Comparison of ENCODE assay signal across 13 cellular contexts in genomic region chr10:31757831-31758230, GRCh38.
DNase-seq lines count a peak whose midpoint lies in the region; ATAC-seq and TF ChIP-seq lines count a peak whose summit lies in the region.
"Had no signal": no experiment of that assay in that cellular context is flagged by ENCODE, and none has a peak within 500 bp of the region (broad histone marks: within the 10 kb centered on the region; RNA-seq: fewer than 3 reads in every experiment).

No MANE protein-coding gene starts in this region.

- WGBS in H9 (ENCODE audit: extremely low coverage, insufficient read length, low lambda C conversion rate) = no CpG with 5 or more reads among the region's 7 CpGs
- WGBS in esophagus squamous epithelium, 2 donors = 70 to 74% methylated on average over 6 to 7 of the region's 7 CpGs

- H3K4me2 ChIP-seq in H9 (ENCODE audit: insufficient read depth, insufficient read length, low read length) = no peak overlapping the region

- no peak overlapping the region for H3K14ac ChIP-seq in H9 (ENCODE audit: insufficient read depth, low read length)

- DNase-seq in H9 = no peak
- no peak for DNase-seq in esophagus squamous epithelium (lab: John Stamatoyannopoulos, UW)
- DNase-seq in neural crest cell (ENCODE audit: low read depth, low spot score) = no peak
- DNase-seq in NCI-H524 (lab: John Stamatoyannopoulos, UW) = no peak
- no peak for DNase-seq in ureter (ENCODE audit: low spot score)
- no peak for DNase-seq in endothelial cell (ENCODE audit: low spot score)
- DNase-seq in stimulated activated naive B cell treated with anti-CD40 and anti-IgM and Interleukin-4, amounts not matched to agents 10 μg/mL and 1 μg/mL and 100 μg/mL, for 72 hours = no peak
- DNase-seq: activated effector memory CD4-positive, alpha-beta T cell treated with Interleukin-2 at 50 U/mL for 16 hours; SIG-M5 had no signal

- no peak overlapping the region for H4K5ac ChIP-seq in H9 (ENCODE audit: insufficient read length, low read depth, low read length)

- H4K91ac ChIP-seq in H9 (ENCODE audit: insufficient read length, low read depth, low read length) = no peak overlapping the region

- no peaks in the 10 kb centered on the region for H3K79me1 ChIP-seq in H9 (ENCODE audit: insufficient read depth, low read depth, low read length, poor library complexity, severe bottlenecking)

- no peak overlapping the region for H4K8ac ChIP-seq in H9 (replicated peaks; ENCODE audit: insufficient read length, low read depth, low read length)

- H2BK5ac ChIP-seq in H9 (ENCODE audit: insufficient read length, low read length) = no peak overlapping the region

- no peaks in the 10 kb centered on the region for H3K27me3 ChIP-seq in H9 (ENCODE audit: insufficient read depth, low read length)
- no peaks in the 10 kb centered on the region for H3K27me3 ChIP-seq in esophagus squamous epithelium

- H3K27me3 Mint-ChIP-seq in H9 (ENCODE audit: low read depth) = peaks cover 3% of the 10 kb centered on the region; the same call in 1 of the 2 replicates
- H3K27me3 Mint-ChIP-seq in neural crest cell (ENCODE audit: low read depth) = no peaks in the 10 kb centered on the region
- H3K27me3 Mint-ChIP-seq in endothelial cell (ENCODE audit: unreplicated experiment) = peaks cover 12% of the 10 kb centered on the region
- H3K27me3 Mint-ChIP-seq in stimulated activated naive B cell treated with anti-CD40 and anti-IgM and Interleukin-4, amounts not matched to agents 10 μg/mL and 1 μg/mL and 100 μg/mL, for 72 hours = no peaks in the 10 kb centered on the region

- TF ChIP-seq POLR2A in esophagus squamous epithelium (IDR thresholded peaks at IDR 0.05) = no peak

- H2BK120ac ChIP-seq in H9 (ENCODE audit: low read depth, low read length, poor library complexity, severe bottlenecking) = no peak overlapping the region

- H3K4me3 Mint-ChIP-seq in H9 (peak overlapping the region in 1 of 2 experiments; percentile 11; a peak in 2 of 5 replicates), neural crest cell (peak overlapping the region; percentile 87), endothelial cell (ENCODE audit: unreplicated experiment) (no peak overlapping the region)
- H3K4me3 Mint-ChIP-seq in stimulated activated naive B cell treated with anti-CD40 and anti-IgM and Interleukin-4, amounts not matched to agents 10 μg/mL and 1 μg/mL and 100 μg/mL, for 72 hours = no peak overlapping the region

- no peak overlapping the region for H2AK5ac ChIP-seq in H9 (ENCODE audit: insufficient read length, low read length)

- H3K36me3 Mint-ChIP-seq in H9 (ENCODE audit: insufficient read depth in 1 of 3, low read depth in 3 of 3) (peaks cover 0 to 8% (median 6%) of the 10 kb centered on the region in 3 experiments; a peak in 5 of 7 replicates), neural crest cell (ENCODE audit: low read depth) (no peaks in the 10 kb centered on the region), endothelial cell (ENCODE audit: low read depth, unreplicated experiment) (peaks cover 4% of the 10 kb centered on the region)
- H3K36me3 Mint-ChIP-seq in stimulated activated naive B cell treated with anti-CD40 and anti-IgM and Interleukin-4, amounts not matched to agents 10 μg/mL and 1 μg/mL and 100 μg/mL, for 72 hours = no peaks in the 10 kb centered on the region

- no peak overlapping the region for H3K18ac ChIP-seq in H9 (ENCODE audit: insufficient read length, low read depth, low read length)

- intact Hi-C loops in esophagus squamous epithelium (cut with DNase I) = no loop called here

- H3T11ph ChIP-seq in H9 (ENCODE audit: low read length) = no peak overlapping the region

- H3K4me1 Mint-ChIP-seq in H9 (peaks cover 68 to 73% of the 10 kb centered on the region in 2 experiments), neural crest cell (peaks cover 65% of the 10 kb centered on the region), endothelial cell (ENCODE audit: unreplicated experiment) (peaks cover 22% of the 10 kb centered on the region)
- peaks cover 8 to 27% of the 10 kb centered on the region in 2 donors for H3K4me1 Mint-ChIP-seq in stimulated activated naive B cell treated with anti-CD40 and anti-IgM and Interleukin-4, amounts not matched to agents 10 μg/mL and 1 μg/mL and 100 μg/mL, for 72 hours

- H4K20me1 ChIP-seq in H9 (ENCODE audit: control insufficient read depth, insufficient read depth, insufficient read length) = no peaks in the 10 kb centered on the region

- H3K4me1 ChIP-seq in H9 (ENCODE audit: insufficient read depth, low read length) (peaks cover 23% of the 10 kb centered on the region; the same call in 1 of the 2 replicates), esophagus squamous epithelium (peaks cover 9 to 36% (median 13%) of the 10 kb centered on the region in 3 donors)

- no peak overlapping the region for H3K56ac ChIP-seq in H9 (ENCODE audit: insufficient read length, low read depth, low read length)

- H3K27ac Mint-ChIP-seq in H9 = peak overlapping the region in 2 of 3 experiments; percentile 62 to 96; a peak in 3 of 7 replicates
- peak overlapping the region; percentile 93 for H3K27ac Mint-ChIP-seq in neural crest cell (ENCODE audit: unreplicated experiment)
- H3K27ac Mint-ChIP-seq in endothelial cell (ENCODE audit: unreplicated experiment) = no peak overlapping the region
- no peak overlapping the region for H3K27ac Mint-ChIP-seq in stimulated activated naive B cell treated with anti-CD40 and anti-IgM and Interleukin-4, amounts not matched to agents 10 μg/mL and 1 μg/mL and 100 μg/mL, for 72 hours

- H2BK15ac ChIP-seq in H9 (ENCODE audit: low read depth, low read length) = no peak overlapping the region

- H3K9me3 Mint-ChIP-seq in H9 (peaks cover 3 to 6% of the 10 kb centered on the region in 2 experiments; a peak in 3 of 5 replicates), neural crest cell (no peaks in the 10 kb centered on the region), endothelial cell (ENCODE audit: unreplicated experiment) (no peaks in the 10 kb centered on the region)
- no peaks in the 10 kb centered on the region for H3K9me3 Mint-ChIP-seq in stimulated activated naive B cell treated with anti-CD40 and anti-IgM and Interleukin-4, amounts not matched to agents 10 μg/mL and 1 μg/mL and 100 μg/mL, for 72 hours

- peaks cover 4% of the 10 kb centered on the region for H3K23me2 ChIP-seq in H9 (ENCODE audit: insufficient read length, low read depth, low read length, poor library complexity, severe bottlenecking)

- ATAC-seq in stimulated activated naive B cell treated with anti-CD40 and anti-IgM and Interleukin-4, amounts not matched to agents 10 μg/mL and 1 μg/mL and 100 μg/mL, for 72 hours (replicated peaks) = no peak
- ATAC-seq: activated CD4-positive, CD25-positive, alpha-beta regulatory T cell treated with anti-CD3 and anti-CD28 coated beads, Interleukin-2, amount 50 U/mL, for 24 hours; GM12878 had no signal

- H3K4me3 ChIP-seq in esophagus squamous epithelium = no peak overlapping the region
- H3K4me3 ChIP-seq: GM12878 had no signal

- TF ChIP-seq CTCF in 22Rv1 (IDR thresholded peaks at IDR 0.05) (no peak), H9 (conservative IDR thresholded peaks at IDR 0.05) (no peak), esophagus squamous epithelium (IDR thresholded peaks at IDR 0.05) (no peak), neural crest cell (conservative IDR thresholded peaks at IDR 0.05) (no peak), endothelial cell (IDR thresholded peaks at IDR 0.05; ENCODE audit: unreplicated experiment) (no peak)

- H3K9me3 ChIP-seq in H9 (ENCODE audit: control insufficient read depth, low read depth, low read length) (no peaks in the 10 kb centered on the region), esophagus squamous epithelium (no peaks in the 10 kb centered on the region)
- H3K9me3 ChIP-seq: neutrophil had no signal

- H3K27ac ChIP-seq in 22Rv1 (peak overlapping the region; percentile 22; the same call in 1 of the 2 replicates), H9 (ENCODE audit: insufficient read length, low read depth, low read length) (no peak overlapping the region), esophagus squamous epithelium (peak overlapping the region in 3 of 4 donors; percentile 97 to 99 (median 98))
- H3K27ac ChIP-seq: neutrophil had no signal

- H3K4ac ChIP-seq in H9 (ENCODE audit: low read depth, low read length) = no peak overlapping the region

- H3K79me2 ChIP-seq in H9 (ENCODE audit: insufficient read depth, low read length) = no peaks in the 10 kb centered on the region

- no peak overlapping the region for H3K9ac ChIP-seq in H9 (ENCODE audit: extremely low read depth, insufficient read length, low read length)

- H2BK12ac ChIP-seq in H9 (ENCODE audit: insufficient read length, low read depth, low read length) = no peak overlapping the region

- H2BK20ac ChIP-seq in H9 (ENCODE audit: low read depth, low read length, poor library complexity, severe bottlenecking) = no peak overlapping the region

- H2AFZ ChIP-seq in H9 (ENCODE audit: low read length) = no peak overlapping the region

- H3K23ac ChIP-seq in H9 (ENCODE audit: insufficient read length, low read depth, low read length) = no peak overlapping the region

- no peaks in the 10 kb centered on the region for H3K36me3 ChIP-seq in esophagus squamous epithelium
- H3K36me3 ChIP-seq: neutrophil had no signal

Comparison
In these comparisons a context has a peak if more than half of its experiments do, and no peak if none do; other contexts are left out.
1. H3K27ac Mint-ChIP-seq: peak in H9 (2 of 3) and neural crest cell (single experiment); none in endothelial cell (single experiment) and stimulated activated naive B cell treated with anti-CD40 and anti-IgM and Interleukin-4, amounts not matched to agents 10 μg/mL and 1 μg/mL and 100 μg/mL, for 72 hours (single experiment).